ENCODE assay signal across 3 cellular contexts in the genomic region with DNA sequence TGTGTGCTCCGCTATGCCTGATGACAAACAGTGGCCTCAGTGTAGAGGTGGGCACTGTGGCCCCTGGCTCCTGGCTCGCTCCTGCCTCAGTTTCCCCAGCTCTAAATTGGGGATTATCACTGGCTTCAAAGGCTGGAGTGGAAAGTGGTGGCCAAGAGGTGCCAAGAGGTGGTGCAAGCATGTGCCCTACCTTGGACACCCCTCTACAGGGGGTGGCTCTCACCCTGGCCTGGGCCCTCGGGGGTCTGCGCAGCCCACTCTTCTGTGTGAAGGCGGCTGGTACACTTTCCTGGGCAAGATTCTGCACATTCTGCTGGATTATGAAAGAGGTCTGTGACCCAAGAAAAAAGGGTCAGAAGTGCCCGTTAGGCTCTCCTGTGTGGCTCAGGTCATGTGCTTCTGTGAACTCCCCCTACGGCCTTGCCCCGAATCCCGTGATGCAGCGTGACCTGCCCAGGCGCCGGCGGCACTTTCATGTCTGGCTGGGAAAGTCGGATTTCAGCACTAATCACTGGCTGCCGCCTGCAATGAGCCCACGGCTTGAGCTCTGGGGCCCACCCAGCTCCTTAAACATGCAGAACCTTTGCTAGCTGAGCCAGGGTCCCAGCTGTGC. TPM values are rescaled to one million over a fixed set of nuclear protein-coding genes. Genes with fewer than 3 reads are reported as not detected.
"Had no signal": no experiment of that assay in that cellular context is flagged by ENCODE, and none has a peak within 500 bp of the region (broad histone marks: within the 10 kb centered on the region; RNA-seq: fewer than 3 reads in every experiment).

No MANE protein-coding gene starts in this region.

RNA-seq across cellular contexts. Expression of a gene that starts 57.3 kb away (rescaled TPM):
- total RNA-seq: chondrocyte, dermis blood vessel endothelial cell, foreskin keratinocyte had no signal
- polyA plus RNA-seq: foreskin keratinocyte had no signal
